ENCODE assay signal across 8 cellular contexts in the genomic region with DNA sequence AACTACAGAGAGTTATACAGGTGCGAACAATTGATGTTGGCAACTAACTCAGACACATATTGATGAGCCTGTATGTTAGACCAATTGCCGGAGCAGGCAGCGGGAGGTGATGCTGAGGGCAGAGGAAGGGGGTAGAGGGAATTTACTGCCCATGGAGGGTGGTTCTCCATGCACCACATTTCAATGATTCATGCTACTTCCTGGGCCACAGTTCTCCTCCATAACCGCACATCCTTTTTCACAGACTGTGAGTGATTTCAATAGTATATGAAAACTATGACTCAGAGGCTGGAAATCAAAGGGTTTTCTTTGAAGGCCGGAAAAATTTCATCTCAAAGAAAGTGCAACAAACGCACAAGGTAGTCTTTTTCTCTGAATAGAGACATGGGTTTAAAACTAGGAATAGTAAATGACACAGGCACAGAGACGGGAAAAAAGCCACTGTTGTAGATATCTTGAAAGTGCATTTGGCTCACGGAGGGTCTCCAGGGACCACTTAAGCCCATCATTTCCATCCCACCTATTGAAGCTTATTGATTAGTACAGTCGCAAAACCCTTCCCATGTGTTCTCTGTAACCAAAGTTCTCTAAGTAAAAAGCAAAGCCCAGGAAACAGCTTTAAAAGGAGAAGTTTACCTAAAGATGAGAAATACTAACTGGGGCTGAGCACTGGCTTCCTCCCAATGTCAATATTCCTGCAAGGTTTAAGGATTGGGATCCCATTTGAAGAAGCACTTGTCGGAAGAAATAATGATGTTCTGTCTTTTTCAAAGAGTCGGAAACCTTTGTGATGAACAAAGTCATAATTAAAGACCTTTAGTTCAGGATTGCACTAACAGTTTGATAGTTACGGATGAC. TPM values are rescaled to one million over a fixed set of nuclear protein-coding genes. Genes with fewer than 3 reads are reported as not detected.
DNase-seq lines count a peak whose midpoint lies in the region; TF ChIP-seq lines count a peak whose summit lies in the region.

No MANE protein-coding gene starts in this region.

- no peaks in the 10 kb centered on the region for H3K27me3 Mint-ChIP-seq in activated CD4-positive, alpha-beta memory T cell treated with anti-CD3 and anti-CD28 coated beads, Interleukin-2, amount 10 ng/mL, durations not matched to agents 7 days and 5 days

- CTCF ChIA-PET in activated CD4-positive, alpha-beta memory T cell treated with anti-CD3 and anti-CD28 coated beads, Interleukin-2, amount 10 ng/mL, durations not matched to agents 7 days and 5 days (lab: Charles Lee) = interaction anchor here (1.5 kb wide), 1 partner anchor 9 kb away, joined by 3 read pairs; no protein-coding TSS in a partner anchor

- peak overlapping the region; percentile 9 for H3K4me3 Mint-ChIP-seq in activated CD4-positive, alpha-beta memory T cell treated with anti-CD3 and anti-CD28 coated beads, Interleukin-2, amount 10 ng/mL, durations not matched to agents 7 days and 5 days

- peaks cover 87% of the 10 kb centered on the region for H3K4me1 Mint-ChIP-seq in activated CD4-positive, alpha-beta memory T cell treated with anti-CD3 and anti-CD28 coated beads, Interleukin-2, amount 10 ng/mL, durations not matched to agents 7 days and 5 days

- POLR2A ChIA-PET in activated CD4-positive, alpha-beta memory T cell treated with anti-CD3 and anti-CD28 coated beads, Interleukin-2, amount 10 ng/mL, durations not matched to agents 7 days and 5 days (lab: Charles Lee) = interaction anchor here (1.0 to 2.2 kb wide), 8 partner anchors 9 to 62 kb away, joined by 3 to 11 read pairs (median 5); no protein-coding TSS in a partner anchor

- no peaks in the 10 kb centered on the region for H3K36me3 ChIP-seq in GM06990 (ENCODE audit: control insufficient read depth, insufficient read depth, low read length)

- H3K4me3 ChIP-seq in GM06990 (replicated peaks; ENCODE audit: low read depth, low read length) = no peak overlapping the region; the same call in 1 of the 2 replicates

- H3K27me3 ChIP-seq in GM06990 (replicated peaks; ENCODE audit: control insufficient read depth, insufficient read depth, low read length) = no peaks in the 10 kb centered on the region

- H3K27ac Mint-ChIP-seq in activated CD4-positive, alpha-beta memory T cell treated with anti-CD3 and anti-CD28 coated beads, Interleukin-2, amount 10 ng/mL, durations not matched to agents 7 days and 5 days = peak overlapping the region; percentile 82

- peaks cover 7% of the 10 kb centered on the region for H3K36me3 Mint-ChIP-seq in activated CD4-positive, alpha-beta memory T cell treated with anti-CD3 and anti-CD28 coated beads, Interleukin-2, amount 10 ng/mL, durations not matched to agents 7 days and 5 days (ENCODE audit: low read depth)

- peak; percentile 56 for DNase-seq in GM06990 (ENCODE audit: extremely low read depth, insufficient read length)
- DNase-seq in Kasumi-1 (lab: John Stamatoyannopoulos, UW) = peak; percentile 90 to 94
- peak; percentile 81 for DNase-seq in activated CD4-positive, alpha-beta memory T cell treated with anti-CD3 and anti-CD28 coated beads, Interleukin-2, amount 10 ng/mL, durations not matched to agents 7 days and 5 days
- DNase-seq in fibroblast of peridontal ligament (ENCODE audit: extremely low read depth) = peak; percentile 81
- peak; percentile 23 for DNase-seq in stimulated activated CD8-positive, alpha-beta memory T cell treated with anti-CD3 and anti-CD28 coated beads, Interleukin-4, amount 100 ng/mL, for 24 hours (ENCODE audit: low read depth)
- DNase-seq in superior temporal gyrus (ENCODE audit: extremely low spot score) = no peak
- DNase-seq in inferior parietal cortex (ENCODE audit: extremely low spot score) = no peak
- DNase-seq in globus pallidus (ENCODE audit: low spot score) = no peak

- H3K9me3 Mint-ChIP-seq in activated CD4-positive, alpha-beta memory T cell treated with anti-CD3 and anti-CD28 coated beads, Interleukin-2, amount 10 ng/mL, durations not matched to agents 7 days and 5 days = no peaks in the 10 kb centered on the region

- TF ChIP-seq CTCF in GM06990 (IDR thresholded peaks at IDR 0.05; ENCODE audit: insufficient read depth, low read length, poor library complexity, severe bottlenecking) = no peak

RNA-seq across cellular contexts. Expression of a gene that starts 28.0 kb away (rescaled TPM):
- 100 to 1,000 TPM; 309 to 313 TPM for total RNA-seq in activated CD4-positive, alpha-beta memory T cell treated with anti-CD3 and anti-CD28 coated beads, Interleukin-2, amount 10 ng/mL, durations not matched to agents 7 days and 5 days

RNA-seq across cellular contexts. Expression of a gene that starts 48.7 kb away (rescaled TPM):
- total RNA-seq in activated CD4-positive, alpha-beta memory T cell treated with anti-CD3 and anti-CD28 coated beads, Interleukin-2, amount 10 ng/mL, durations not matched to agents 7 days and 5 days = under 1 TPM; 0.18 to 0.33 TPM

Comparison
In these comparisons a context has a peak if more than half of its experiments do, and no peak if none do; other contexts are left out.
1. DNase-seq: peak in GM06990 (single experiment), Kasumi-1 (2 of 2), activated CD4-positive, alpha-beta memory T cell treated with anti-CD3 and anti-CD28 coated beads, Interleukin-2, amount 10 ng/mL, durations not matched to agents 7 days and 5 days (single experiment), fibroblast of peridontal ligament (single experiment) and stimulated activated CD8-positive, alpha-beta memory T cell treated with anti-CD3 and anti-CD28 coated beads, Interleukin-4, amount 100 ng/mL, for 24 hours (single experiment); none in superior temporal gyrus (single experiment), inferior parietal cortex (single experiment) and globus pallidus (single experiment).